In the genomic region with DNA sequence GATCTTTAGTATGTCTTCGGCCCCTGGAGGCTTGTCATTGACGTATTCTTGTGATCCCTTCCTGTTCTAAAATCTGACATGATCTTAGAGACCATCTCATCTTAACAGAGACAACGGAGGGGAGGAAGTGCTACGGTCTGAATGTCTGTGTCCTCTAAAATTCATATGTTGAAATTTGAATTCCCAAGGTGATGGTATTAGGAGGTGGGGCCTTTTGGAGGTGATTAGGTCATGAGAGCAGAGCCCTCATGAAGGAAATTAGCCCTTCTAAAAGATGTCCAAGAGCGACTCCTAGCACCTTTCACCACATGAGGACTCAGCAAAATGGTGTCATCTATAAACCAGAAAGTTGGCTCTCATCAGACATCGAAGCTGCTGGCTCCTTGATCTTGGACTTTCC, we compare ENCODE assay signal across 17 cellular contexts.
"Had no signal": no experiment of that assay in that cellular context is flagged by ENCODE, and none has a peak within 500 bp of the region (broad histone marks: within the 10 kb centered on the region; RNA-seq: fewer than 3 reads in every experiment).

No MANE protein-coding gene starts in this region.

- H3K27ac Mint-ChIP-seq: activated B cell treated with CpG ODN at 0.5 μM for 24 hours; activated CD4-positive, alpha-beta memory T cell treated with anti-CD3 and anti-CD28 coated beads for 36 hours had no signal

- H3K4me1 ChIP-seq: pancreas, sigmoid colon, upper lobe of right lung had no signal

- H3K4me3 Mint-ChIP-seq: activated B cell treated with CpG ODN at 0.5 μM for 24 hours; activated CD4-positive, alpha-beta memory T cell treated with anti-CD3 and anti-CD28 coated beads for 36 hours; activated T-cell treated with anti-CD3 and anti-CD28 coated beads, Interleukin-2, amount 50 U/mL, for 4 hours had no signal

- H3K27me3 Mint-ChIP-seq: activated B cell treated with CpG ODN at 0.5 μM for 24 hours; activated CD4-positive, alpha-beta memory T cell treated with anti-CD3 and anti-CD28 coated beads for 36 hours had no signal

- FAIRE-seq: frontal cortex, pancreas had no signal

- H3K27me3 ChIP-seq: brain microvascular endothelial cell, pancreas, sigmoid colon, upper lobe of right lung had no signal

- H3K4me3 ChIP-seq: pancreas, sigmoid colon, upper lobe of right lung had no signal

- H3K36me3 ChIP-seq: brain microvascular endothelial cell, pancreas, sigmoid colon, upper lobe of right lung had no signal

- H3K4me1 Mint-ChIP-seq: activated B cell treated with CpG ODN at 0.5 μM for 24 hours had no signal

- ATAC-seq: activated T-cell treated with anti-CD3 and anti-CD28 coated beads, Interleukin-2, amount 50 U/mL, for 4 hours; naive thymus-derived CD8-positive, alpha-beta T cell; pancreas; upper lobe of right lung had no signal

- H3K27ac ChIP-seq: brain microvascular endothelial cell, pancreas, sigmoid colon, upper lobe of right lung had no signal

- DNase-seq: activated B cell treated with CpG ODN at 0.5 μM for 24 hours; activated CD4-positive, alpha-beta memory T cell treated with anti-CD3 and anti-CD28 coated beads for 36 hours; activated CD4-positive, alpha-beta T cell treated with anti-CD3 and anti-CD28 coated beads for 4 hours; activated effector memory CD4-positive, alpha-beta T cell treated with anti-CD3 and anti-CD28 coated beads, Interleukin-2, amount 50 U/mL, for 16 hours; activated naive CD4-positive, alpha-beta T cell treated with anti-CD3 and anti-CD28 coated beads, Interleukin-2, amount 50 U/mL, for 16 hours; activated T-cell treated with anti-CD3 and anti-CD28 coated beads, Interleukin-2, amount 50 U/mL, for 4 hours; aorta; brain microvascular endothelial cell; cerebellar nuclear complex; cortex of kidney; mesenchymal stem cell; naive thymus-derived CD8-positive, alpha-beta T cell; pancreas; sigmoid colon; stimulated activated naive CD4-positive, alpha-beta T cell; upper lobe of right lung had no signal

- H3K9me3 ChIP-seq: pancreas had no signal
